In genomic region chr5:96716007-96716406, GRCh38 we compare ENCODE assay signal across 15 cellular contexts. TPM values are rescaled to one million over a fixed set of nuclear protein-coding genes. Genes with fewer than 3 reads are reported as not detected.
DNase-seq lines count a peak whose midpoint lies in the region; ATAC-seq and TF ChIP-seq lines count a peak whose summit lies in the region.
"Had no signal": no experiment of that assay in that cellular context is flagged by ENCODE, and none has a peak within 500 bp of the region (broad histone marks: within the 10 kb centered on the region; RNA-seq: fewer than 3 reads in every experiment).

No MANE protein-coding gene starts in this region.

- no peak for TF ChIP-seq CTCF in body of pancreas (IDR thresholded peaks at IDR 0.05)
- no peak for TF ChIP-seq CTCF in transverse colon (IDR thresholded peaks at IDR 0.05)

- H3K4me3 ChIP-seq in body of pancreas = no peak overlapping the region
- H3K4me3 ChIP-seq in muscle layer of duodenum (ENCODE audit: low read depth in 1 of 2, low read length in 2 of 2) = no peak overlapping the region
- no peak overlapping the region for H3K4me3 ChIP-seq in transverse colon

- in situ Hi-C loops in transverse colon (cut with MboI; ENCODE audit: low pct_ligation_motif_present in 1 of 4, low pct_unique_long_range_greater_than_20kb in 1 of 4, low sequenced_read_pairs in 3 of 4) = no loop called here

- DNase-seq in activated gamma-delta T cell treated with Interleukin-2 at 50 U/mL for 16 hours = peak; percentile 12
- no peak for DNase-seq in activated gamma-delta T cell (lab: John Stamatoyannopoulos, UW)
- no peak for DNase-seq in body of pancreas
- no peak for DNase-seq in transverse colon
- DNase-seq: activated B cell treated with CpG ODN at 0.5 μM for 24 hours; DND-41; effector CD4-positive, alpha-beta T cell; foreskin fibroblast; islet precursor cell; NCI-H1048; nephron progenitor cell had no signal

- peaks cover 75% of the 10 kb centered on the region for H3K4me1 ChIP-seq in body of pancreas
- peaks cover 23 to 46% of the 10 kb centered on the region in 2 donors for H3K4me1 ChIP-seq in muscle layer of duodenum (ENCODE audit: control insufficient read depth in 1 of 2, insufficient read depth in 2 of 2, low read length in 2 of 2)
- H3K4me1 ChIP-seq in transverse colon = peaks cover 29 to 77% (median 43%) of the 10 kb centered on the region in 4 donors

- no peaks in the 10 kb centered on the region for H3K36me3 ChIP-seq in body of pancreas (replicated peaks in 1 of 2; ENCODE audit: insufficient read depth in 1 of 2, low read depth in 2 of 2)
- H3K36me3 ChIP-seq in muscle layer of duodenum (ENCODE audit: control insufficient read depth in 1 of 2, insufficient read depth in 2 of 2, low read length in 2 of 2) = peaks cover 0 to 5% of the 10 kb centered on the region in 2 donors
- H3K36me3 ChIP-seq in transverse colon = no peaks in the 10 kb centered on the region

- intact Hi-C loops in body of pancreas (cut with DNase I) (no loop called here), transverse colon (cut with DNase I; ENCODE audit: low total_unique reads) (no loop called here)

- H3K27me3 ChIP-seq in body of pancreas = no peaks in the 10 kb centered on the region
- no peaks in the 10 kb centered on the region for H3K27me3 ChIP-seq in muscle layer of duodenum (ENCODE audit: low read depth, low read length)
- no peaks in the 10 kb centered on the region for H3K27me3 ChIP-seq in transverse colon

- ATAC-seq in body of pancreas (no peak), HG02852 (IDR thresholded peaks at IDR 0.05; ENCODE audit: unreplicated experiment) (no peak), HG03460 (IDR thresholded peaks at IDR 0.05; ENCODE audit: unreplicated experiment) (no peak), GM19452 (IDR thresholded peaks at IDR 0.05; ENCODE audit: unreplicated experiment) (no peak)

- H3K27ac ChIP-seq in body of pancreas (peak overlapping the region in 3 of 4 donors; percentile 74 to 88 (median 87)), muscle layer of duodenum (ENCODE audit: low read length) (peak overlapping the region; percentile 83), transverse colon (peak overlapping the region; percentile 78 to 87 (median 86))

- no peak for TF ChIP-seq EP300 in transverse colon (IDR thresholded peaks at IDR 0.05; ENCODE audit: low read depth)

- TF ChIP-seq POLR2A in body of pancreas (IDR thresholded peaks at IDR 0.05) = no peak
- TF ChIP-seq POLR2A in transverse colon (IDR thresholded peaks at IDR 0.05) = no peak

- WGBS in body of pancreas, 2 donors = 55 to 63% methylated on average over 5 of the region's 5 CpGs
- 65 to 69% methylated on average over 5 of the region's 5 CpGs for WGBS in transverse colon (ENCODE audit: low coverage in 1 of 2), 2 donors

- H3K9me3 ChIP-seq in body of pancreas (no peaks in the 10 kb centered on the region), muscle layer of duodenum (ENCODE audit: control insufficient read depth in 1 of 2, low read length in 2 of 2) (no peaks in the 10 kb centered on the region), transverse colon (no peaks in the 10 kb centered on the region)

RNA-seq across cellular contexts. Expression of gene CAST, which starts 53.8 kb away (rescaled TPM):
- total RNA-seq in body of pancreas (100 to 1,000 TPM; 130 to 157 TPM), transverse colon (100 to 1,000 TPM; 237 to 556 (median 335) TPM)
